22 cellular contexts compared by ENCODE assay signal in genomic region chr18:35590935-35591334, GRCh38.
"Had no signal": no experiment of that assay in that cellular context is flagged by ENCODE, and none has a peak within 500 bp of the region (broad histone marks: within the 10 kb centered on the region; RNA-seq: fewer than 3 reads in every experiment).

No MANE protein-coding gene starts in this region.

- H2AFZ ChIP-seq: parathyroid adenoma had no signal

- H3K9me3 ChIP-seq: neutrophil, uterus had no signal

- H3K4me1 ChIP-seq: uterus had no signal

- H3K4me3 Mint-ChIP-seq: activated T-helper 17 cell treated with anti-CD3 and anti-CD28 coated beads, Interleukin-2, amount 50 U/mL, for 72 hours; natural killer cell; stimulated activated naive B cell treated with anti-CD40 and anti-IgM and Interleukin-4, amounts not matched to agents 10 μg/mL and 1 μg/mL and 100 μg/mL, for 72 hours had no signal

- H3K36me3 Mint-ChIP-seq: natural killer cell had no signal

- H3K27me3 ChIP-seq: cardiac muscle cell, esophagus squamous epithelium, neutrophil, sigmoid colon, spleen, tibial nerve, uterus had no signal

- DNase-seq: activated CD4-positive, alpha-beta T cell treated with anti-CD3 and anti-CD28 coated beads for 1 hour; activated CD4-positive, alpha-beta T cell treated with anti-CD3 and anti-CD28 coated beads, Interleukin-2, amount 50 U/mL, for 4 hours; activated naive CD4-positive, alpha-beta T cell; activated T-cell treated with anti-CD3 and anti-CD28 coated beads, Interleukin-2, amount 50 U/mL, for 1 hour; aorta; dermis blood vessel endothelial cell; effector memory CD4-positive, alpha-beta T cell; esophagus squamous epithelium; natural killer cell; sigmoid colon; spleen; stimulated activated naive B cell treated with anti-CD40 and anti-IgM and Interleukin-4, amounts not matched to agents 10 μg/mL and 1 μg/mL and 100 μg/mL, for 72 hours; SW 1271; T-helper 2 cell; uterus had no signal

- H3K9ac ChIP-seq: parathyroid adenoma had no signal

- H3K9me3 Mint-ChIP-seq: activated T-helper 17 cell treated with anti-CD3 and anti-CD28 coated beads, Interleukin-2, amount 50 U/mL, for 72 hours; natural killer cell had no signal

- ATAC-seq: activated T-helper 17 cell treated with anti-CD3 and anti-CD28 coated beads, Interleukin-2, amount 50 U/mL, for 72 hours; natural killer cell; stimulated activated naive B cell treated with anti-CD40 and anti-IgM and Interleukin-4, amounts not matched to agents 10 μg/mL and 1 μg/mL and 100 μg/mL, for 72 hours had no signal

- H3K27ac ChIP-seq: cardiac muscle cell, esophagus squamous epithelium, neutrophil, parathyroid adenoma, sigmoid colon, spleen, tibial nerve, uterus, VCaP had no signal

- H3K27ac Mint-ChIP-seq: activated T-helper 17 cell treated with anti-CD3 and anti-CD28 coated beads, Interleukin-2, amount 50 U/mL, for 72 hours; natural killer cell; stimulated activated naive B cell treated with anti-CD40 and anti-IgM and Interleukin-4, amounts not matched to agents 10 μg/mL and 1 μg/mL and 100 μg/mL, for 72 hours had no signal

- H3K4me3 ChIP-seq: cardiac muscle cell, esophagus squamous epithelium, sigmoid colon, spleen, tibial nerve, uterus had no signal

- FAIRE-seq: endothelial cell of umbilical vein had no signal

- H3K36me3 ChIP-seq: cardiac muscle cell, esophagus squamous epithelium, neutrophil, sigmoid colon, spleen, uterus had no signal

- H3K27me3 Mint-ChIP-seq: activated T-helper 17 cell treated with anti-CD3 and anti-CD28 coated beads, Interleukin-2, amount 50 U/mL, for 72 hours; stimulated activated naive B cell treated with anti-CD40 and anti-IgM and Interleukin-4, amounts not matched to agents 10 μg/mL and 1 μg/mL and 100 μg/mL, for 72 hours had no signal
